In genomic region chr12:67826148-67826547, GRCh38 we compare ENCODE assay signal across 22 cellular contexts.
DNase-seq lines count a peak whose midpoint lies in the region; ATAC-seq and TF ChIP-seq lines count a peak whose summit lies in the region.
"Had no signal": no experiment of that assay in that cellular context is flagged by ENCODE, and none has a peak within 500 bp of the region (broad histone marks: within the 10 kb centered on the region; RNA-seq: fewer than 3 reads in every experiment).

No MANE protein-coding gene starts in this region.

- no peaks in the 10 kb centered on the region for H4K20me1 ChIP-seq in OCI-LY7 (ENCODE audit: insufficient read depth, low read length)

- no peak for DNase-seq in left ventricle myocardium inferior
- no peak for DNase-seq in Right ventricle myocardium inferior (ENCODE audit: missing footprints)
- peak; percentile 14 for DNase-seq in fibroblast of villous mesenchyme (ENCODE audit: low read depth)
- no peak for DNase-seq in T-helper 2 cell
- no peak for DNase-seq in NCI-H510A (lab: John Stamatoyannopoulos, UW)
- DNase-seq in OCI-LY7 (ENCODE audit: low spot score) = no peak
- no peak for DNase-seq in NCI-H2029 (lab: John Stamatoyannopoulos, UW)
- DNase-seq: activated CD4-positive, alpha-beta T cell treated with anti-CD3 and anti-CD28 coated beads, Interleukin-2, amount 50 U/mL, for 1 hour; activated effector memory CD4-positive, alpha-beta T cell treated with Interleukin-2 at 50 U/mL for 16 hours; activated naive CD8-positive, alpha-beta T cell treated with anti-CD3 and anti-CD28 coated beads, Interleukin-2, amount 50 U/mL, for 24 hours; CD4-positive, alpha-beta memory T cell; dorsolateral prefrontal cortex; foreskin keratinocyte; kidney; NCI-H1694; NCI-H82; stimulated activated CD4-positive, alpha-beta T cell treated with anti-CD3 and anti-CD28 coated beads, Interleukin-12 subunit alpha, Interleukin-12 subunit beta, amount 100 ng/mL, for 4 hours; substantia nigra had no signal

- H3K36me3 ChIP-seq in left ventricle myocardium inferior (no peaks in the 10 kb centered on the region), parathyroid adenoma (ENCODE audit: control insufficient read depth, insufficient read depth, low read length) (no peaks in the 10 kb centered on the region), OCI-LY7 (ENCODE audit: insufficient read depth, low read length) (no peaks in the 10 kb centered on the region)
- H3K36me3 ChIP-seq: prostate gland had no signal

- H3K27ac ChIP-seq in left ventricle myocardium inferior (replicated peaks) (peak overlapping the region; percentile 83), parathyroid adenoma (no peak overlapping the region), OCI-LY7 (ENCODE audit: low read depth, low read length, poor library complexity, severe bottlenecking) (no peak overlapping the region)
- H3K27ac ChIP-seq: dorsolateral prefrontal cortex, epithelial cell of prostate, foreskin keratinocyte, prostate gland, VCaP had no signal

- peak overlapping the region; percentile 15 for H2AFZ ChIP-seq in parathyroid adenoma
- H2AFZ ChIP-seq in OCI-LY7 (ENCODE audit: low read length) = no peak overlapping the region

- CTCF ChIA-PET in OCI-LY7 (lab: Charles Lee; ENCODE audit: unreplicated experiment) = no interaction called here

- no peaks in the 10 kb centered on the region for H3K9me2 ChIP-seq in OCI-LY7 (ENCODE audit: insufficient read depth, low read length)

- no TSS peak for BruUV-seq in OCI-LY7 (replicated peaks; lab: Mats Ljungman, UMichigan)

- POLR2A ChIA-PET in OCI-LY7 (lab: Charles Lee) = no interaction called here

- H3K4me3 ChIP-seq in left ventricle myocardium inferior (no peak overlapping the region), fibroblast of villous mesenchyme (ENCODE audit: low read depth, low read length) (no peak overlapping the region), parathyroid adenoma (ENCODE audit: low read depth, low read length) (no peak overlapping the region), OCI-LY7 (ENCODE audit: low read depth, low read length, poor library complexity, severe bottlenecking) (no peak overlapping the region)
- H3K4me3 ChIP-seq: dorsolateral prefrontal cortex, prostate gland had no signal

- H3K9ac ChIP-seq in parathyroid adenoma = no peak overlapping the region

- TF ChIP-seq CTCF in left ventricle myocardium inferior (IDR thresholded peaks at IDR 0.05; ENCODE audit: borderline replicate concordance) (no peak), fibroblast of villous mesenchyme (IDR thresholded peaks at IDR 0.05; ENCODE audit: insufficient read depth, low read depth, low read length) (no peak), parathyroid adenoma (IDR thresholded peaks at IDR 0.05) (no peak), OCI-LY7 (conservative IDR thresholded peaks at IDR 0.05; ENCODE audit: low read length) (no peak)

- intact Hi-C loops in left ventricle myocardium inferior (cut with micrococcal nuclease) (no loop called here), Right ventricle myocardium inferior (cut with DNase I) (loop anchor here (5.0 to 10.0 kb wide), 2 partner anchors 71 to 174 kb away; no protein-coding TSS in a partner anchor), OCI-LY7 (cut with micrococcal nuclease; ENCODE audit: unreplicated experiment) (no loop called here)

- H3K4me1 ChIP-seq in left ventricle myocardium inferior = peaks cover 31% of the 10 kb centered on the region
- H3K4me1 ChIP-seq in parathyroid adenoma = no peaks in the 10 kb centered on the region
- no peaks in the 10 kb centered on the region for H3K4me1 ChIP-seq in OCI-LY7 (ENCODE audit: insufficient read depth, low read length, poor library complexity, severe bottlenecking)
- H3K4me1 ChIP-seq: prostate gland had no signal

- no peaks in the 10 kb centered on the region for H3K79me2 ChIP-seq in parathyroid adenoma
- no peaks in the 10 kb centered on the region for H3K79me2 ChIP-seq in OCI-LY7 (ENCODE audit: insufficient read depth, low read depth, low read length)

- no peaks in the 10 kb centered on the region for H3K27me3 ChIP-seq in left ventricle myocardium inferior (ENCODE audit: low read depth)
- no peaks in the 10 kb centered on the region for H3K27me3 ChIP-seq in parathyroid adenoma (ENCODE audit: control insufficient read depth, insufficient read depth, low read length)
- H3K27me3 ChIP-seq: dorsolateral prefrontal cortex, foreskin keratinocyte had no signal

- H3K4me2 ChIP-seq in parathyroid adenoma (ENCODE audit: low read length) (no peak overlapping the region), OCI-LY7 (ENCODE audit: low read length) (no peak overlapping the region)

- ATAC-seq in Right ventricle myocardium inferior = no peak
- ATAC-seq: activated naive CD8-positive, alpha-beta T cell treated with anti-CD3 and anti-CD28 coated beads, Interleukin-2, amount 50 U/mL, for 24 hours; foreskin keratinocyte had no signal

- H3K9me3 ChIP-seq in left ventricle myocardium inferior (replicated peaks) (no peaks in the 10 kb centered on the region), parathyroid adenoma (ENCODE audit: control insufficient read depth, low read length) (no peaks in the 10 kb centered on the region), OCI-LY7 (ENCODE audit: low read length) (no peaks in the 10 kb centered on the region)
- H3K9me3 ChIP-seq: prostate gland had no signal
